Comparison of ENCODE assay signal across 26 cellular contexts in the genomic region with DNA sequence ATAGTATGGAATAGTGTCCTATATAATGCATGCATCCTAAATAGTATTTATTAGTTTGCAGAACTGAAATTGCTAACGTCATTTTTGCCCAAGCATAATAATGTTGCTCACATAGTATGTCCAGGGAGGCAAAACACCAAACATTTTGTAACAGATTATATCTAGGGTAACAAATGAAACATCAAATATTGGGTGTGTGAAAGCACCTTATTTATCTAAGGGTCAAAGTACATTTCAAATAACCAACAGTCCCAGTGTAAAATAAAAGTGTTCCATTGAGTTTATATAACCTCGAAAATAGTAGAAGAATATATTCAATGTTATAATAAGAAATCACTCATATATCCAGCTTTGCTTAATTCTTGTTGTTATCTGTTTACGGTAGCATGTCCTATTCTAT.
"Had no signal": no experiment of that assay in that cellular context is flagged by ENCODE, and none has a peak within 500 bp of the region (broad histone marks: within the 10 kb centered on the region; RNA-seq: fewer than 3 reads in every experiment).

No MANE protein-coding gene starts in this region.

- H3K9me3 ChIP-seq: colonic mucosa, esophagus muscularis mucosa, esophagus squamous epithelium, gastrocnemius medialis, gastroesophageal sphincter had no signal

- H3K4me1 ChIP-seq: colonic mucosa, esophagus muscularis mucosa, esophagus squamous epithelium, foreskin keratinocyte, gastrocnemius medialis, gastroesophageal sphincter, heart left ventricle had no signal

- ATAC-seq: effector memory CD8-positive, alpha-beta T cell; esophagus mucosa; foreskin keratinocyte; gastrocnemius medialis; gastroesophageal sphincter; heart left ventricle had no signal

- H3K36me3 ChIP-seq: colonic mucosa, esophagus muscularis mucosa, esophagus squamous epithelium, gastrocnemius medialis, gastroesophageal sphincter, heart left ventricle had no signal

- FAIRE-seq: colon, endometrium, endothelial cell of umbilical vein had no signal

- H3K27me3 ChIP-seq: colonic mucosa, dorsolateral prefrontal cortex, esophagus muscularis mucosa, esophagus squamous epithelium, foreskin keratinocyte, gastrocnemius medialis, gastroesophageal sphincter, heart left ventricle had no signal

- DNase-seq: colonic mucosa; cortex of kidney; dermis blood vessel endothelial cell; dorsolateral prefrontal cortex; effector CD4-positive, alpha-beta T cell; effector CD8-positive, alpha-beta T cell; effector memory CD4-positive, alpha-beta T cell; effector memory CD8-positive, alpha-beta T cell; endodermal cell; erythroblast; esophagus squamous epithelium; foreskin fibroblast; foreskin keratinocyte; foreskin melanocyte; gastrocnemius medialis; glutamatergic neuron; head of caudate nucleus; heart left ventricle had no signal

- H3K4me3 ChIP-seq: colonic mucosa, coronary artery, dorsolateral prefrontal cortex, esophagus muscularis mucosa, esophagus squamous epithelium, gastrocnemius medialis, gastroesophageal sphincter, heart left ventricle had no signal

- H3K27ac ChIP-seq: colonic mucosa, coronary artery, epithelial cell of prostate, esophagus muscularis mucosa, esophagus squamous epithelium, foreskin keratinocyte, gastrocnemius medialis, gastroesophageal sphincter, heart left ventricle had no signal
